Comparison of ENCODE assay signal across 18 cellular contexts in genomic region chr5:149528661-149529060, GRCh38. TPM values are rescaled to one million over a fixed set of nuclear protein-coding genes. Genes with fewer than 3 reads are reported as not detected.
DNase-seq lines count a peak whose midpoint lies in the region; ATAC-seq and TF ChIP-seq lines count a peak whose summit lies in the region.
"Had no signal": no experiment of that assay in that cellular context is flagged by ENCODE, and none has a peak within 500 bp of the region (broad histone marks: within the 10 kb centered on the region; RNA-seq: fewer than 3 reads in every experiment).

No MANE protein-coding gene starts in this region.

- peak overlapping the region; percentile 15 for H3K27ac ChIP-seq in RWPE2 (ENCODE audit: poor library complexity, severe bottlenecking)
- H3K27ac ChIP-seq in epithelial cell of prostate: peak overlapping the region; percentile 32
- H3K27ac ChIP-seq: SK-N-MC, VCaP had no signal

- H3K4me1 ChIP-seq in RWPE2 (ENCODE audit: insufficient read depth, poor library complexity, severe bottlenecking): peaks cover 56% of the 10 kb centered on the region

- no peak overlapping the region for H3K4me3 Mint-ChIP-seq in activated CD8-positive, alpha-beta T cell treated with anti-CD3 and anti-CD28 coated beads for 36 hours
- H3K4me3 Mint-ChIP-seq in activated CD8-positive, alpha-beta T cell treated with anti-CD3 and anti-CD28 coated beads, Interleukin-2, amount 10 ng/mL, durations not matched to agents 7 days and 5 days: no peak overlapping the region
- no peak overlapping the region for H3K4me3 Mint-ChIP-seq in progenitor cell of endocrine pancreas (ENCODE audit: low read depth)

- H3K9me3 Mint-ChIP-seq in activated CD8-positive, alpha-beta T cell treated with anti-CD3 and anti-CD28 coated beads for 36 hours: no peaks in the 10 kb centered on the region
- H3K9me3 Mint-ChIP-seq in activated CD8-positive, alpha-beta T cell treated with anti-CD3 and anti-CD28 coated beads, Interleukin-2, amount 10 ng/mL, durations not matched to agents 7 days and 5 days (ENCODE audit: insufficient read depth): no peaks in the 10 kb centered on the region
- H3K9me3 Mint-ChIP-seq in progenitor cell of endocrine pancreas (ENCODE audit: low read depth): no peaks in the 10 kb centered on the region

- peaks cover 75% of the 10 kb centered on the region for H3K36me3 ChIP-seq in RWPE2 (ENCODE audit: low read depth)

- POLR2A ChIA-PET in activated CD8-positive, alpha-beta T cell treated with anti-CD3 and anti-CD28 coated beads for 36 hours (lab: Charles Lee): interaction anchor here (1.3 to 1.6 kb wide), 2 partner anchors 15 to 21 kb away, joined by 3 to 5 read pairs; no protein-coding TSS in a partner anchor
- POLR2A ChIA-PET in activated CD8-positive, alpha-beta T cell treated with anti-CD3 and anti-CD28 coated beads, Interleukin-2, amount 10 ng/mL, durations not matched to agents 7 days and 5 days (lab: Charles Lee): interaction anchor here (1.5 kb wide), 1 partner anchor 21 kb away, joined by 4 read pairs; no protein-coding TSS in a partner anchor

- no peak for TF ChIP-seq CTCF in activated CD8-positive, alpha-beta T cell treated with anti-CD3 and anti-CD28 coated beads for 36 hours (IDR thresholded peaks at IDR 0.05)
- no peak for TF ChIP-seq CTCF in RWPE2 (IDR thresholded peaks at IDR 0.05; ENCODE audit: poor library complexity, severe bottlenecking)
- no peak for TF ChIP-seq CTCF in progenitor cell of endocrine pancreas (IDR thresholded peaks at IDR 0.05; ENCODE audit: unreplicated experiment)

- H3K4me3 ChIP-seq in RWPE2 (ENCODE audit: severe bottlenecking): no peak overlapping the region
- H3K4me3 ChIP-seq: SK-N-MC had no signal

- H3K27me3 ChIP-seq in RWPE2 (ENCODE audit: insufficient read depth, poor library complexity, severe bottlenecking): no peaks in the 10 kb centered on the region

- peaks cover 32% of the 10 kb centered on the region for H3K36me3 Mint-ChIP-seq in activated CD8-positive, alpha-beta T cell treated with anti-CD3 and anti-CD28 coated beads for 36 hours (ENCODE audit: low read depth)
- peaks cover 41% of the 10 kb centered on the region for H3K36me3 Mint-ChIP-seq in activated CD8-positive, alpha-beta T cell treated with anti-CD3 and anti-CD28 coated beads, Interleukin-2, amount 10 ng/mL, durations not matched to agents 7 days and 5 days (ENCODE audit: low read depth)
- peaks cover 11% of the 10 kb centered on the region for H3K36me3 Mint-ChIP-seq in progenitor cell of endocrine pancreas (ENCODE audit: insufficient read depth)

- peaks cover 81% of the 10 kb centered on the region for H3K4me1 Mint-ChIP-seq in activated CD8-positive, alpha-beta T cell treated with anti-CD3 and anti-CD28 coated beads for 36 hours (ENCODE audit: low read depth)
- peaks cover 36% of the 10 kb centered on the region for H3K4me1 Mint-ChIP-seq in activated CD8-positive, alpha-beta T cell treated with anti-CD3 and anti-CD28 coated beads, Interleukin-2, amount 10 ng/mL, durations not matched to agents 7 days and 5 days (ENCODE audit: low read depth)
- H3K4me1 Mint-ChIP-seq in progenitor cell of endocrine pancreas (ENCODE audit: low read depth): peaks cover 28% of the 10 kb centered on the region

- DNase-seq in activated CD8-positive, alpha-beta T cell treated with anti-CD3 and anti-CD28 coated beads for 36 hours: no peak
- no peak for DNase-seq in activated CD8-positive, alpha-beta T cell treated with anti-CD3 and anti-CD28 coated beads, Interleukin-2, amount 10 ng/mL, durations not matched to agents 7 days and 5 days
- DNase-seq in RWPE2 (ENCODE audit: low spot score): no peak
- peak; percentile 18 for DNase-seq in epithelial cell of prostate (ENCODE audit: low read depth, low spot score)
- DNase-seq in progenitor cell of endocrine pancreas (ENCODE audit: low spot score, unreplicated experiment): no peak
- DNase-seq in SKM-1 treated with dmso at 0.1 percent for 144 hours (lab: John Stamatoyannopoulos, UW; ENCODE audit: unreplicated experiment): no peak
- DNase-seq: activated CD8-positive, alpha-beta memory T cell treated with anti-CD3 and anti-CD28 coated beads, Interleukin-2, amount 50 U/mL, for 4 hours; cerebellar nuclear complex; COR-L47; erythroblast; Karpas-422; OCI-M1 had no signal

- no peaks in the 10 kb centered on the region for H3K9me3 ChIP-seq in RWPE2 (ENCODE audit: severe bottlenecking)

- CTCF ChIA-PET in activated CD8-positive, alpha-beta T cell treated with anti-CD3 and anti-CD28 coated beads for 36 hours (lab: Charles Lee): interaction anchor here (0.9 to 1.9 kb wide), 8 partner anchors 10 to 147 kb away, joined by 3 to 7 read pairs (median 4); partner anchors contain the start of gene CSNK1A1
- CTCF ChIA-PET in activated CD8-positive, alpha-beta T cell treated with anti-CD3 and anti-CD28 coated beads, Interleukin-2, amount 10 ng/mL, durations not matched to agents 7 days and 5 days (lab: Charles Lee): interaction anchor here (1.0 to 2.1 kb wide), 4 partner anchors 10 to 34 kb away, joined by 3 to 12 read pairs (median 4); partner anchors contain the start of gene CSNK1A1

- ATAC-seq in activated CD8-positive, alpha-beta T cell treated with anti-CD3 and anti-CD28 coated beads for 36 hours: no peak
- ATAC-seq in activated CD8-positive, alpha-beta T cell treated with anti-CD3 and anti-CD28 coated beads, Interleukin-2, amount 10 ng/mL, durations not matched to agents 7 days and 5 days: no peak
- ATAC-seq in RWPE2 (ENCODE audit: low read depth): peak; percentile 51
- no peak for ATAC-seq in HG03457 (IDR thresholded peaks at IDR 0.05; ENCODE audit: unreplicated experiment)
- ATAC-seq in GM21737 (IDR thresholded peaks at IDR 0.05; ENCODE audit: unreplicated experiment): no peak
- ATAC-seq: HCT116 had no signal

- peak overlapping the region; percentile 14 for H3K27ac Mint-ChIP-seq in activated CD8-positive, alpha-beta T cell treated with anti-CD3 and anti-CD28 coated beads for 36 hours
- no peak overlapping the region for H3K27ac Mint-ChIP-seq in activated CD8-positive, alpha-beta T cell treated with anti-CD3 and anti-CD28 coated beads, Interleukin-2, amount 10 ng/mL, durations not matched to agents 7 days and 5 days
- peak overlapping the region; percentile 36 for H3K27ac Mint-ChIP-seq in progenitor cell of endocrine pancreas

- intact Hi-C loops in activated CD8-positive, alpha-beta T cell treated with anti-CD3 and anti-CD28 coated beads for 36 hours (cut with micrococcal nuclease): no loop called here

- H3K27me3 Mint-ChIP-seq in activated CD8-positive, alpha-beta T cell treated with anti-CD3 and anti-CD28 coated beads for 36 hours: no peaks in the 10 kb centered on the region
- no peaks in the 10 kb centered on the region for H3K27me3 Mint-ChIP-seq in activated CD8-positive, alpha-beta T cell treated with anti-CD3 and anti-CD28 coated beads, Interleukin-2, amount 10 ng/mL, durations not matched to agents 7 days and 5 days (ENCODE audit: low read depth)
- no peaks in the 10 kb centered on the region for H3K27me3 Mint-ChIP-seq in progenitor cell of endocrine pancreas

RNA-seq across cellular contexts. Expression of gene CSNK1A1, which starts 22.6 kb away (rescaled TPM):
- 100 to 1,000 TPM; 154 to 168 TPM for total RNA-seq in activated CD8-positive, alpha-beta T cell treated with anti-CD3 and anti-CD28 coated beads for 36 hours
- total RNA-seq in activated CD8-positive, alpha-beta T cell treated with anti-CD3 and anti-CD28 coated beads, Interleukin-2, amount 10 ng/mL, durations not matched to agents 7 days and 5 days: 100 to 1,000 TPM; 163 to 177 TPM
- total RNA-seq in progenitor cell of endocrine pancreas: 213 and 219 TPM in 2 replicates

RNA-seq across cellular contexts. Expression of gene ARHGEF37, which starts 52.6 kb away (rescaled TPM):
- total RNA-seq in activated CD8-positive, alpha-beta T cell treated with anti-CD3 and anti-CD28 coated beads for 36 hours: 1 to 10 TPM; 1.1 TPM
- total RNA-seq in activated CD8-positive, alpha-beta T cell treated with anti-CD3 and anti-CD28 coated beads, Interleukin-2, amount 10 ng/mL, durations not matched to agents 7 days and 5 days: 1 to 10 TPM; 1.0 to 1.4 TPM
- 2.4 and 3.3 TPM in 2 replicates for total RNA-seq in progenitor cell of endocrine pancreas
- total RNA-seq: G401 had no signal
